16 cellular contexts compared by ENCODE assay signal in the genomic region with DNA sequence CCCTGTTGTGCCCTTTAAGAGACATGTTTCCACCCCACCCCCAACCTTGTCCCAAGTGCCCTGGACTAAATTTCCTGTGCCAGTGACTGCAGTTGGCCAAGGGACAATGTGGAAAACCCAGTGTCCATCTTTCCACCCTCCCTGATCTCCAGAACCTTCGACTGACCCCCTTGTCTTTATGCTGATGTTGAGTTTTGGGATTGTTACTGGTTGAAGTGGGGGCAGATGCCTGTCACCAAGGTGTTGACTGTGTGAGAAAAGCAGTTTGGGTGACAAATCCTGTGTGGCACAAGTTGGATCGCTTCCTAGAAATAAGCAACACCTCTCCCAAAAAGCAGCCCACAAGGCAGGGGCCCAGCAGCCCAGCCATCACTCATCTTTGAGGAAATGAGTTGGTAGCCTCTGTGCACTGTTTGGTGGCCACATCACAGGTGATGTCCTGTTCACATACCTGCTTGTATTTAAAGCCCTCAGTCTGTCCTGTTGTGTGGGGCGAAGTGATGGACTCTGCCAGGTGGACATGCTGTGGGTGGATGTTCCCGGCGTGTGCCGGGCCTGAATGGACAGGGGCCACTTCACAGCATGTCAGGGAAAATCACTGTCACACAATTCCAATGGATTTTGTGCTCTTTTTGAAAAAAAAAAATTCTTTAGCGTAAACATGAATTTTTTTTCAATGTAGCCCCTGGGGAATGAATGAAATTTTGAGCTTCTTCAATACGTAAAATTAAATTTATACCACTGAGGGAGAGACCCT. TPM values are rescaled to one million over a fixed set of nuclear protein-coding genes. Genes with fewer than 3 reads are reported as not detected.
DNase-seq lines count a peak whose midpoint lies in the region; ATAC-seq and TF ChIP-seq lines count a peak whose summit lies in the region.
"Had no signal": no experiment of that assay in that cellular context is flagged by ENCODE, and none has a peak within 500 bp of the region (broad histone marks: within the 10 kb centered on the region; RNA-seq: fewer than 3 reads in every experiment).

No MANE protein-coding gene starts in this region.

- DNase-seq in Right ventricle myocardium superior (peak; percentile 11), cardiac septum (ENCODE audit: low spot score) (no peak), SJCRH30 (peak; percentile 42 to 68), endothelial cell (ENCODE audit: low spot score) (no peak), SKM-1 treated with dmso at 0.1 percent for 144 hours (lab: John Stamatoyannopoulos, UW; ENCODE audit: unreplicated experiment) (no peak), OCI-M2 (lab: John Stamatoyannopoulos, UW; ENCODE audit: unreplicated experiment) (no peak), DMS153 (lab: John Stamatoyannopoulos, UW) (no peak)
- DNase-seq: DMS53; left colon; naive thymus-derived CD4-positive, alpha-beta T cell; NCI-H187 treated with DMSO at 0.1 percent for 48 hours; NCI-H510A; right cardiac atrium; stimulated activated CD4-positive, alpha-beta T cell treated with anti-CD3 and anti-CD28 coated beads, Interleukin-4, amount 100 ng/mL, for 1 hour; upper lobe of left lung had no signal

- H3K4me1 ChIP-seq in SJCRH30, result peaks cover 18% of the 10 kb centered on the region

- no peak overlapping the region for H3K4me3 ChIP-seq in SJCRH30
- H3K4me3 ChIP-seq: upper lobe of left lung had no signal

- no peaks in the 10 kb centered on the region for H3K9me3 ChIP-seq in SJCRH30 (replicated peaks)
- H3K9me3 ChIP-seq: upper lobe of left lung had no signal

- TF ChIP-seq CTCF in endothelial cell (IDR thresholded peaks at IDR 0.05; ENCODE audit: unreplicated experiment), result no peak

- peaks cover 22% of the 10 kb centered on the region for H3K36me3 ChIP-seq in SJCRH30

- no peaks in the 10 kb centered on the region for H3K27me3 ChIP-seq in SJCRH30
- H3K27me3 ChIP-seq: upper lobe of left lung had no signal

- peaks cover 40% of the 10 kb centered on the region for H3K36me3 Mint-ChIP-seq in endothelial cell (ENCODE audit: low read depth, unreplicated experiment)
- peaks cover 48% of the 10 kb centered on the region for H3K36me3 Mint-ChIP-seq in stimulated activated memory B cell treated with anti-CD40 and anti-IgM and Interleukin-4, amounts not matched to agents 10 μg/mL and 1 μg/mL and 100 μg/mL, for 72 hours

- peak overlapping the region; percentile 29 for H3K27ac ChIP-seq in SJCRH30
- H3K27ac ChIP-seq: upper lobe of left lung had no signal

- no peaks in the 10 kb centered on the region for H3K9me3 Mint-ChIP-seq in endothelial cell (ENCODE audit: unreplicated experiment)
- no peaks in the 10 kb centered on the region for H3K9me3 Mint-ChIP-seq in stimulated activated memory B cell treated with anti-CD40 and anti-IgM and Interleukin-4, amounts not matched to agents 10 μg/mL and 1 μg/mL and 100 μg/mL, for 72 hours
- H3K9me3 Mint-ChIP-seq: naive thymus-derived CD4-positive, alpha-beta T cell had no signal

- intact Hi-C loops in Right ventricle myocardium superior (cut with DNase I), result no loop called here
- intact Hi-C loops in cardiac septum (cut with DNase I), result no loop called here

- H3K4me1 Mint-ChIP-seq in endothelial cell (ENCODE audit: unreplicated experiment), result no peaks in the 10 kb centered on the region
- peaks cover 8% of the 10 kb centered on the region for H3K4me1 Mint-ChIP-seq in stimulated activated memory B cell treated with anti-CD40 and anti-IgM and Interleukin-4, amounts not matched to agents 10 μg/mL and 1 μg/mL and 100 μg/mL, for 72 hours

- ATAC-seq in Right ventricle myocardium superior (ENCODE audit: poor library complexity), result no peak
- ATAC-seq in stimulated activated memory B cell treated with anti-CD40 and anti-IgM and Interleukin-4, amounts not matched to agents 10 μg/mL and 1 μg/mL and 100 μg/mL, for 72 hours, result no peak
- ATAC-seq: left colon; naive thymus-derived CD4-positive, alpha-beta T cell had no signal

- H3K27ac Mint-ChIP-seq in endothelial cell (ENCODE audit: unreplicated experiment), result no peak overlapping the region
- peak overlapping the region; percentile 63 for H3K27ac Mint-ChIP-seq in stimulated activated memory B cell treated with anti-CD40 and anti-IgM and Interleukin-4, amounts not matched to agents 10 μg/mL and 1 μg/mL and 100 μg/mL, for 72 hours

- H3K27me3 Mint-ChIP-seq in endothelial cell (ENCODE audit: unreplicated experiment), result peaks cover 7% of the 10 kb centered on the region
- H3K27me3 Mint-ChIP-seq in stimulated activated memory B cell treated with anti-CD40 and anti-IgM and Interleukin-4, amounts not matched to agents 10 μg/mL and 1 μg/mL and 100 μg/mL, for 72 hours, result no peaks in the 10 kb centered on the region
- H3K27me3 Mint-ChIP-seq: naive thymus-derived CD4-positive, alpha-beta T cell had no signal

- peak overlapping the region; percentile 31 for H3K4me3 Mint-ChIP-seq in endothelial cell (ENCODE audit: unreplicated experiment)
- no peak overlapping the region for H3K4me3 Mint-ChIP-seq in stimulated activated memory B cell treated with anti-CD40 and anti-IgM and Interleukin-4, amounts not matched to agents 10 μg/mL and 1 μg/mL and 100 μg/mL, for 72 hours

RNA-seq across cellular contexts. Expression of a gene that starts 6.6 kb away (rescaled TPM):
- 14.6 TPM for total RNA-seq in Right ventricle myocardium superior
- total RNA-seq in cardiac septum, result 18.7 TPM
- 30.3 and 33.2 TPM in 2 replicates for total RNA-seq in SJCRH30 (2014; rRNA removed; shearing (Covaris generic))
- total RNA-seq in endothelial cell (ENCODE audit: unreplicated experiment), result 49.9 TPM

RNA-seq across cellular contexts. Expression of a gene that starts 32.5 kb away (rescaled TPM):
- total RNA-seq in Right ventricle myocardium superior (648 TPM), cardiac septum (619 TPM), endothelial cell (ENCODE audit: unreplicated experiment) (59.4 TPM)
- 92.5 and 94.0 TPM in 2 replicates for total RNA-seq in SJCRH30 (2014; rRNA removed; shearing (Covaris generic))

RNA-seq across cellular contexts. Expression of a gene that starts 50.4 kb away (rescaled TPM):
- total RNA-seq in Right ventricle myocardium superior, result 0.59 TPM
- 1.4 TPM for total RNA-seq in cardiac septum
- total RNA-seq in SJCRH30 (2014; rRNA removed; shearing (Covaris generic)), result 0.32 and 0.43 TPM in 2 replicates
- 1.9 TPM for total RNA-seq in endothelial cell (ENCODE audit: unreplicated experiment)

Comparison
In these comparisons a context has a peak if more than half of its experiments do, and no peak if none do; other contexts are left out.
1. DNase-seq: peak in Right ventricle myocardium superior (single experiment) and SJCRH30 (2 of 2); none in cardiac septum (single experiment), endothelial cell (single experiment), SKM-1 treated with dmso at 0.1 percent for 144 hours (single experiment), OCI-M2 (single experiment) and DMS153 (single experiment).